29 cellular contexts compared by ENCODE assay signal in genomic region chr11:134785660-134786284, GRCh38.
"Had no signal": no experiment of that assay in that cellular context is flagged by ENCODE, and none has a peak within 500 bp of the region (broad histone marks: within the 10 kb centered on the region; RNA-seq: fewer than 3 reads in every experiment).

No MANE protein-coding gene starts in this region.

- ATAC-seq: left colon; mucosa of descending colon; naive thymus-derived CD4-positive, alpha-beta T cell; natural killer cell treated with Interleukin-12 subunit alpha and Interleukin-12 subunit beta and Interleukin-15 and Interleukin-18, amount 100 ng/mL, for 72 hours; right lobe of liver; stimulated activated effector memory CD8-positive, alpha-beta T cell treated with anti-CD3 and anti-CD28 coated beads, Interleukin-12 subunit alpha, Interleukin-12 subunit beta, amount 100 ng/mL, for 72 hours had no signal

- H3K36me3 ChIP-seq: left ventricle myocardium inferior, neutrophil, ovary, right atrium auricular region, right lobe of liver, tibial nerve, uterus had no signal

- H3K4me1 Mint-ChIP-seq: immature natural killer cell; naive thymus-derived CD4-positive, alpha-beta T cell; stimulated activated effector memory CD8-positive, alpha-beta T cell treated with anti-CD3 and anti-CD28 coated beads, Interleukin-12 subunit alpha, Interleukin-12 subunit beta, amount 100 ng/mL, for 72 hours had no signal

- H3K27ac ChIP-seq: left ventricle myocardium inferior, neutrophil, ovary, right atrium auricular region, right lobe of liver, skin epidermis, tibial nerve, uterus had no signal

- H3K4me1 ChIP-seq: left ventricle myocardium inferior, right atrium auricular region, right lobe of liver, tibial nerve, uterus had no signal

- H3K27me3 ChIP-seq: neutrophil, ovary, right atrium auricular region, right lobe of liver, tibial nerve had no signal

- H3K27ac Mint-ChIP-seq: immature natural killer cell; naive thymus-derived CD4-positive, alpha-beta T cell; natural killer cell treated with Interleukin-12 subunit alpha and Interleukin-12 subunit beta and Interleukin-15 and Interleukin-18, amount 100 ng/mL, for 72 hours; progenitor cell of endocrine pancreas; stimulated activated effector memory CD8-positive, alpha-beta T cell treated with anti-CD3 and anti-CD28 coated beads, Interleukin-12 subunit alpha, Interleukin-12 subunit beta, amount 100 ng/mL, for 72 hours; stimulated activated naive CD8-positive, alpha-beta T cell treated with anti-CD3 and anti-CD28 coated beads, Interleukin-15, Interleukin-2, amounts not matched to agents 100 ng/mL and 50 ng/mL, for 24 hours; type B pancreatic cell had no signal

- H3K4me3 ChIP-seq: left ventricle myocardium inferior, lung, mucosa of descending colon, ovary, right atrium auricular region, right lobe of liver, skin epidermis, tibial nerve, uterus had no signal

- H3K9me3 Mint-ChIP-seq: immature natural killer cell; natural killer cell treated with Interleukin-12 subunit alpha and Interleukin-12 subunit beta and Interleukin-15 and Interleukin-18, amount 100 ng/mL, for 72 hours; stimulated activated effector memory CD8-positive, alpha-beta T cell treated with anti-CD3 and anti-CD28 coated beads, Interleukin-12 subunit alpha, Interleukin-12 subunit beta, amount 100 ng/mL, for 72 hours; stimulated activated naive CD8-positive, alpha-beta T cell treated with anti-CD3 and anti-CD28 coated beads, Interleukin-15, Interleukin-2, amounts not matched to agents 100 ng/mL and 50 ng/mL, for 24 hours; type B pancreatic cell had no signal

- H3K4me3 Mint-ChIP-seq: immature natural killer cell; naive thymus-derived CD4-positive, alpha-beta T cell; natural killer cell treated with Interleukin-12 subunit alpha and Interleukin-12 subunit beta and Interleukin-15 and Interleukin-18, amount 100 ng/mL, for 72 hours; stimulated activated effector memory CD8-positive, alpha-beta T cell treated with anti-CD3 and anti-CD28 coated beads, Interleukin-12 subunit alpha, Interleukin-12 subunit beta, amount 100 ng/mL, for 72 hours; stimulated activated naive CD8-positive, alpha-beta T cell treated with anti-CD3 and anti-CD28 coated beads, Interleukin-15, Interleukin-2, amounts not matched to agents 100 ng/mL and 50 ng/mL, for 24 hours; type B pancreatic cell had no signal

- H3K36me3 Mint-ChIP-seq: immature natural killer cell; naive thymus-derived CD4-positive, alpha-beta T cell; natural killer cell treated with Interleukin-12 subunit alpha and Interleukin-12 subunit beta and Interleukin-15 and Interleukin-18, amount 100 ng/mL, for 72 hours; stimulated activated effector memory CD8-positive, alpha-beta T cell treated with anti-CD3 and anti-CD28 coated beads, Interleukin-12 subunit alpha, Interleukin-12 subunit beta, amount 100 ng/mL, for 72 hours; type B pancreatic cell had no signal

- DNase-seq: hippocampal formation; immature natural killer cell; kidney; left colon; left ventricle myocardium inferior; mesendoderm; midbrain; mucosa of descending colon; naive thymus-derived CD4-positive, alpha-beta T cell; occipital lobe; ovary; right lobe of liver; stimulated activated CD4-positive, alpha-beta T cell treated with anti-CD3 and anti-CD28 coated beads, Interleukin-12 subunit alpha, Interleukin-12 subunit beta, amount 100 ng/mL, for 4 hours; stimulated activated CD4-positive, alpha-beta T cell treated with anti-CD3 and anti-CD28 coated beads, Interleukin-15, amount 100 ng/mL, for 24 hours; stimulated activated CD4-positive, alpha-beta T cell treated with anti-CD3 and anti-CD28 coated beads, Interleukin-2, amount 100 ng/mL, for 24 hours; stimulated activated CD4-positive, alpha-beta T cell treated with anti-CD3 and anti-CD28 coated beads, Interleukin-4, amount 100 ng/mL, for 1 hour; stimulated activated naive CD4-positive, alpha-beta T cell; substantia nigra; uterus had no signal

- H3K9me3 ChIP-seq: left ventricle myocardium inferior, mucosa of descending colon, neutrophil, ovary, right atrium auricular region, right lobe of liver, tibial nerve, uterus had no signal
